ENCODE assay signal across 19 cellular contexts in genomic region chr12:34343766-34344165, GRCh38.
"Had no signal": no experiment of that assay in that cellular context is flagged by ENCODE, and none has a peak within 500 bp of the region (broad histone marks: within the 10 kb centered on the region; RNA-seq: fewer than 3 reads in every experiment).

No MANE protein-coding gene starts in this region.

- H3K9me3 ChIP-seq: SJCRH30 had no signal

- DNase-seq: Kasumi-1, KG1, MM.1S, NCI-H1092 treated with DMSO at 0.1 percent for 48 hours, NCI-H1436, NCI-H187, NCI-H2029, NCI-H2107, NCI-H2227 treated with DMSO at 0.1 percent for 48 hours, NCI-H524, NCI-H69, PC-3, Peyer's patch, SHP77 treated with DMSO at 0.1 percent for 48 hours, SJCRH30, SW 1271, T-cell had no signal

- ATAC-seq: PC-3, Right ventricle myocardium inferior, T-cell had no signal

- H3K4me1 ChIP-seq: Peyer's patch, SJCRH30 had no signal

- H3K36me3 ChIP-seq: Peyer's patch, SJCRH30 had no signal

- H3K27me3 ChIP-seq: Peyer's patch, SJCRH30 had no signal

- H3K27ac ChIP-seq: HL-60, Peyer's patch, SJCRH30 had no signal

- H3K4me3 ChIP-seq: Peyer's patch, SJCRH30 had no signal
